19 cellular contexts compared by ENCODE assay signal in genomic region chr1:178645826-178646200, GRCh38.
DNase-seq lines count a peak whose midpoint lies in the region; ATAC-seq and TF ChIP-seq lines count a peak whose summit lies in the region.
"Had no signal": no experiment of that assay in that cellular context is flagged by ENCODE, and none has a peak within 500 bp of the region (broad histone marks: within the 10 kb centered on the region; RNA-seq: fewer than 3 reads in every experiment).

No MANE protein-coding gene starts in this region.

- H3K4me1 ChIP-seq in OCI-LY7 (ENCODE audit: insufficient read depth, low read length, poor library complexity, severe bottlenecking) (peaks cover 38% of the 10 kb centered on the region), gastroesophageal sphincter (peaks cover 0 to 12% (median 0%) of the 10 kb centered on the region in 3 donors), vagina (no peaks in the 10 kb centered on the region)

- H3K4me1 Mint-ChIP-seq in endothelial cell (ENCODE audit: unreplicated experiment): no peaks in the 10 kb centered on the region
- H3K4me1 Mint-ChIP-seq: activated CD4-positive, alpha-beta T cell treated with anti-CD3 and anti-CD28 coated beads for 36 hours had no signal

- DNase-seq in ELR (ENCODE audit: low read depth) (peak; percentile 87), OCI-LY7 (ENCODE audit: low spot score) (no peak), dedifferentiated amniotic fluid mesenchymal stem cell (ENCODE audit: extremely low spot score) (peak; percentile 57), non-pigmented ciliary epithelial cell (ENCODE audit: low read depth) (peak; percentile 67), vagina (ENCODE audit: extremely low spot score in 2 of 2) (no peak), endothelial cell (ENCODE audit: low spot score) (no peak)
- DNase-seq in activated CD4-positive, CD25-positive, alpha-beta regulatory T cell treated with anti-CD3 and anti-CD28 coated beads, Interleukin-2, amount 50 U/mL, for 72 hours: no peak
- DNase-seq: activated CD4-positive, alpha-beta T cell treated with anti-CD3 and anti-CD28 coated beads for 36 hours; activated CD8-positive, alpha-beta memory T cell treated with anti-CD3 and anti-CD28 coated beads, Interleukin-2, amount 50 U/mL, for 4 hours; body of pancreas; dermis blood vessel endothelial cell; KG1; posterior cingulate gyrus; spleen; T1000 had no signal

- no peak overlapping the region for H3K4me3 Mint-ChIP-seq in endothelial cell (ENCODE audit: unreplicated experiment)
- H3K4me3 Mint-ChIP-seq: activated CD4-positive, alpha-beta T cell treated with anti-CD3 and anti-CD28 coated beads for 36 hours; stimulated activated memory B cell treated with anti-CD40 and anti-IgM and Interleukin-4, amounts not matched to agents 10 μg/mL and 1 μg/mL and 100 μg/mL, for 72 hours had no signal

- no peak for TF ChIP-seq EP300 in gastroesophageal sphincter (IDR thresholded peaks at IDR 0.05)

- H3K36me3 Mint-ChIP-seq in endothelial cell (ENCODE audit: low read depth, unreplicated experiment): no peaks in the 10 kb centered on the region

- H3K4me3 ChIP-seq in OCI-LY7 (ENCODE audit: low read depth, low read length, poor library complexity, severe bottlenecking) (no peak overlapping the region), gastroesophageal sphincter (no peak overlapping the region), vagina (no peak overlapping the region)
- H3K4me3 ChIP-seq: body of pancreas, spleen, tibial nerve had no signal

- peak overlapping the region; percentile 44; the same call in 1 of the 2 replicates for H3K4me2 ChIP-seq in OCI-LY7 (ENCODE audit: low read length)

- H3K36me3 ChIP-seq in OCI-LY7 (ENCODE audit: insufficient read depth, low read length) (no peaks in the 10 kb centered on the region), gastroesophageal sphincter (no peaks in the 10 kb centered on the region), vagina (no peaks in the 10 kb centered on the region)
- H3K36me3 ChIP-seq: spleen, tibial nerve had no signal

- BruUV-seq in OCI-LY7 (replicated peaks; lab: Mats Ljungman, UMichigan): no TSS peak

- no peaks in the 10 kb centered on the region for H3K9me2 ChIP-seq in OCI-LY7 (ENCODE audit: insufficient read depth, low read length)

- intact Hi-C loops in OCI-LY7 (cut with micrococcal nuclease; ENCODE audit: unreplicated experiment) (no loop called here), vagina (cut with DNase I) (no loop called here)

- H3K27me3 ChIP-seq in gastroesophageal sphincter: no peaks in the 10 kb centered on the region
- no peaks in the 10 kb centered on the region for H3K27me3 ChIP-seq in vagina
- H3K27me3 ChIP-seq: body of pancreas, spleen, tibial nerve had no signal

- no peaks in the 10 kb centered on the region for H3K9me3 Mint-ChIP-seq in endothelial cell (ENCODE audit: unreplicated experiment)

- H3K27ac ChIP-seq in OCI-LY7 (ENCODE audit: low read depth, low read length, poor library complexity, severe bottlenecking) (no peak overlapping the region), gastroesophageal sphincter (no peak overlapping the region), vagina (no peak overlapping the region)
- H3K27ac ChIP-seq: body of pancreas, C4-2B, spleen, tibial nerve had no signal

- TF ChIP-seq CTCF in OCI-LY7 (conservative IDR thresholded peaks at IDR 0.05; ENCODE audit: low read length) (no peak), gastroesophageal sphincter (IDR thresholded peaks at IDR 0.05) (no peak), vagina (IDR thresholded peaks at IDR 0.05) (no peak), endothelial cell (IDR thresholded peaks at IDR 0.05; ENCODE audit: unreplicated experiment) (no peak)

- H3K27ac Mint-ChIP-seq in endothelial cell (ENCODE audit: unreplicated experiment): no peak overlapping the region
- H3K27ac Mint-ChIP-seq: activated CD4-positive, alpha-beta T cell treated with anti-CD3 and anti-CD28 coated beads for 36 hours; stimulated activated memory B cell treated with anti-CD40 and anti-IgM and Interleukin-4, amounts not matched to agents 10 μg/mL and 1 μg/mL and 100 μg/mL, for 72 hours had no signal

- no peak for TF ChIP-seq POLR2A in gastroesophageal sphincter (IDR thresholded peaks at IDR 0.05)
- no peak for TF ChIP-seq POLR2A in vagina (IDR thresholded peaks at IDR 0.05)

- POLR2A ChIA-PET in OCI-LY7 (lab: Charles Lee): interaction anchor here (1.0 to 3.3 kb wide), 9 partner anchors 7 to 66 kb away, joined by 3 to 14 read pairs (median 6); no protein-coding TSS in a partner anchor

- no peaks in the 10 kb centered on the region for H3K27me3 Mint-ChIP-seq in endothelial cell (ENCODE audit: unreplicated experiment)
- H3K27me3 Mint-ChIP-seq: stimulated activated memory B cell treated with anti-CD40 and anti-IgM and Interleukin-4, amounts not matched to agents 10 μg/mL and 1 μg/mL and 100 μg/mL, for 72 hours had no signal

- H4K20me1 ChIP-seq in OCI-LY7 (ENCODE audit: insufficient read depth, low read length): no peaks in the 10 kb centered on the region

- no peaks in the 10 kb centered on the region for H3K79me2 ChIP-seq in OCI-LY7 (ENCODE audit: insufficient read depth, low read depth, low read length)

- no peak for ATAC-seq in gastroesophageal sphincter
- ATAC-seq: activated CD4-positive, alpha-beta T cell treated with anti-CD3 and anti-CD28 coated beads for 36 hours; body of pancreas; stimulated activated memory B cell treated with anti-CD40 and anti-IgM and Interleukin-4, amounts not matched to agents 10 μg/mL and 1 μg/mL and 100 μg/mL, for 72 hours had no signal

- WGBS in gastroesophageal sphincter (ENCODE audit: low coverage in 1 of 2), 2 donors: 80 to 100% methylated on average over 1 of the region's 1 CpG

- H3K9me3 ChIP-seq in OCI-LY7 (ENCODE audit: low read length): no peaks in the 10 kb centered on the region
- no peaks in the 10 kb centered on the region for H3K9me3 ChIP-seq in gastroesophageal sphincter
- no peaks in the 10 kb centered on the region for H3K9me3 ChIP-seq in vagina
- H3K9me3 ChIP-seq: body of pancreas, spleen, tibial nerve had no signal

- H2AFZ ChIP-seq in OCI-LY7 (ENCODE audit: low read length): no peak overlapping the region; the same call in 1 of the 2 replicates

- CTCF ChIA-PET in OCI-LY7 (lab: Charles Lee; ENCODE audit: unreplicated experiment): interaction anchor here (0.5 kb wide), 1 partner anchor 81 kb away, joined by 4 read pairs; no protein-coding TSS in a partner anchor

Comparison
In these comparisons a context has a peak if more than half of its experiments do, and no peak if none do; other contexts are left out.
1. DNase-seq: peak in ELR (single experiment), dedifferentiated amniotic fluid mesenchymal stem cell (single experiment) and non-pigmented ciliary epithelial cell (single experiment); none in OCI-LY7 (single experiment), vagina (0 of 2), endothelial cell (single experiment) and activated CD4-positive, CD25-positive, alpha-beta regulatory T cell treated with anti-CD3 and anti-CD28 coated beads, Interleukin-2, amount 50 U/mL, for 72 hours (single experiment).